ENCODE assay signal across 10 cellular contexts in the genomic region with DNA sequence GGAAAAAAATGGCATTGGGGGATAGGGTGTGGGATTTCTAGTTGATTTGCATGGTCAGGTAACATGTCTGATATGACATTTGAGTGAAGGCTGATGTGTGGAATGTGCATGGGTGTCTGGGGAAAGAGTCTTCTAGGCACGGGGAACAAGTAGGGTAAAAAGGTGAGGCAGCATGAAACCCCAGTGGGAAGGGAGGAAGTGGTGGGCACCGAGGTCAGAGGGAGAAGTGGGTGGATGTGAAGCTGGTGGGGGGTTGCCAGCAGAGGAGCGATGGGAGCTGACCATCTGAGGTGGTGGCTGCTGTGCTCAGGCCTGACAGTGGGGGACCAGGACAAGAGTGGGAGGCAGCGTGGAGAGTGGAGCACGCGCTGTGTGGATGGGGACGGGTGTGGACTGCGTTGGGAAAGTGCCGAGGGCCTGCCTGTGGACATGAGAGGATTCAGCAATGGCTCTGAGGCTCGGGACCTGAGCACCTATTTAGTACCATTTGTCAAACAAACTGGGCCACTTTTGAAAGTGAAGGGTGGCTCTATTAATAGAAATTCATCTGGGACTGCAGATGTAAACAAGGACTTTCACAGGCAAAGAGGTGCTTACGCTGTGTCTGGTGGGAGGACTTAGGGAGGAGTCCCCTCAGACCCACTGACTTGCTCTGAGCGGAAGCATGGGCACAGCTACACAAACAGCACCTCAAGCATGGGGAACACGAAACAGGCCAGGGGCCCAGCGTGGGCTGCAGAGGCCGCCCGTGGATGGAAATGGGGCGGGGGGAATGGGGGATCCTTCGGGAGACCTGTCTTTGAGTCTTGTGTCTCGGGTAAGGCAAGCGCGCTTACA. TPM values are rescaled to one million over a fixed set of nuclear protein-coding genes. Genes with fewer than 3 reads are reported as not detected.
A peak's percentile ranks its signal among the peaks of the same experiment; 100 is the strongest.
DNase-seq lines count a peak whose midpoint lies in the region; ATAC-seq, FAIRE-seq and TF ChIP-seq lines count a peak whose summit lies in the region.
"Had no signal": no experiment of that assay in that cellular context is flagged by ENCODE, and none has a peak within 500 bp of the region (broad histone marks: within the 10 kb centered on the region; RNA-seq: fewer than 3 reads in every experiment).

No MANE protein-coding gene starts in this region.

- peak in 1 of 5 donors; percentile 33 for DNase-seq in CD8-positive, alpha-beta memory T cell
- DNase-seq in adipocyte (ENCODE audit: low read depth), result no peak
- DNase-seq in GM12892 (ENCODE audit: insufficient read length), result no peak
- DNase-seq in H7, result no peak
- no peak for DNase-seq in NCI-H524 (lab: John Stamatoyannopoulos, UW)
- DNase-seq: NCI-H1105 treated with DMSO at 0.1 percent for 48 hours had no signal

- no peak for TF ChIP-seq POLR2A in GM12892 (IDR thresholded peaks at IDR 0.05; ENCODE audit: low read depth, low read length)

- POLR2A ChIA-PET in CD8-positive, alpha-beta memory T cell (lab: Charles Lee), result interaction anchor here (1.5 to 4.6 kb wide), 4 partner anchors 13 to 41 kb away, joined by 3 to 77 read pairs (median 54); partner anchors contain the start of genes BLOC1S4 and S100P

- no peak for ATAC-seq in HG03045 (IDR thresholded peaks at IDR 0.05; ENCODE audit: unreplicated experiment)

- peaks cover 59 to 74% (median 73%) of the 10 kb centered on the region in 3 donors for H3K4me1 Mint-ChIP-seq in CD8-positive, alpha-beta memory T cell
- H3K4me1 Mint-ChIP-seq in nephron, result peaks cover 40% of the 10 kb centered on the region

- peaks cover 0 to 3% (median 0%) of the 10 kb centered on the region in 5 donors for H3K9me3 Mint-ChIP-seq in CD8-positive, alpha-beta memory T cell
- no peaks in the 10 kb centered on the region for H3K9me3 Mint-ChIP-seq in nephron

- peak overlapping the region; percentile 84 for H3K27ac ChIP-seq in CD8-positive, alpha-beta memory T cell (ENCODE audit: low read depth, low read length)
- no peak overlapping the region for H3K27ac ChIP-seq in HUES48 (ENCODE audit: low read depth, low read length)
- H3K27ac ChIP-seq: epithelial cell of prostate had no signal

- peak overlapping the region; percentile 80 to 98 (median 94) for H3K27ac Mint-ChIP-seq in CD8-positive, alpha-beta memory T cell
- peak overlapping the region in 1 of 3 experiments; percentile 2 for H3K27ac Mint-ChIP-seq in nephron

- H3K36me3 Mint-ChIP-seq in CD8-positive, alpha-beta memory T cell, result peaks cover 14 to 66% (median 25%) of the 10 kb centered on the region in 3 donors
- peaks cover 50% of the 10 kb centered on the region for H3K36me3 Mint-ChIP-seq in nephron (ENCODE audit: low read depth)

- H3K4me3 Mint-ChIP-seq in CD8-positive, alpha-beta memory T cell, result peak overlapping the region; percentile 95 to 99 (median 97)
- peak overlapping the region; percentile 93 to 98 (median 97) for H3K4me3 Mint-ChIP-seq in nephron

- no peaks in the 10 kb centered on the region for H3K27me3 ChIP-seq in CD8-positive, alpha-beta memory T cell (ENCODE audit: insufficient read depth, low read length, poor library complexity, severe bottlenecking)
- no peaks in the 10 kb centered on the region for H3K27me3 ChIP-seq in HUES48 (ENCODE audit: control insufficient read depth, insufficient read depth, low read length)
- no peaks in the 10 kb centered on the region for H3K27me3 ChIP-seq in adipocyte (replicated peaks; ENCODE audit: control insufficient read depth, insufficient read depth, low read length)
- no peaks in the 10 kb centered on the region for H3K27me3 ChIP-seq in H7 (ENCODE audit: control insufficient read depth, insufficient read depth, low read length)

- peak overlapping the region; percentile 65 for H3K4me3 ChIP-seq in CD8-positive, alpha-beta memory T cell (ENCODE audit: low read length)
- H3K4me3 ChIP-seq in HUES48 (ENCODE audit: low read depth, low read length) (peak overlapping the region; percentile 20; the same call in 1 of the 2 replicates), adipocyte (ENCODE audit: low read length) (peak overlapping the region; percentile 37), H7 (ENCODE audit: insufficient read depth, low read depth, low read length) (no peak overlapping the region)

- H3K9me3 ChIP-seq in CD8-positive, alpha-beta memory T cell (ENCODE audit: low read length), result no peaks in the 10 kb centered on the region
- H3K9me3 ChIP-seq in HUES48 (ENCODE audit: control insufficient read depth, insufficient read depth, low read length) (no peaks in the 10 kb centered on the region), adipocyte (ENCODE audit: control insufficient read depth, low read length) (no peaks in the 10 kb centered on the region)

- H3K9ac ChIP-seq in HUES48 (ENCODE audit: low read depth, low read length) (no peak overlapping the region), adipocyte (ENCODE audit: low read length) (no peak overlapping the region)

- CTCF ChIA-PET in CD8-positive, alpha-beta memory T cell (lab: Charles Lee), result interaction anchor here (1.2 to 10.4 kb wide), 5 partner anchors 12 to 235 kb away, joined by 3 to 369 read pairs (median 34); partner anchors contain the start of genes BLOC1S4, MRFAP1, MRFAP1L1 and S100P

- no peak for TF ChIP-seq CTCF in nephron (IDR thresholded peaks at IDR 0.05; ENCODE audit: unreplicated experiment in 3 of 3)

- peaks cover 30% of the 10 kb centered on the region for H3K4me1 ChIP-seq in CD8-positive, alpha-beta memory T cell (ENCODE audit: insufficient read depth, low read length)
- H3K4me1 ChIP-seq in HUES48 (ENCODE audit: control insufficient read depth, insufficient read depth, low read length) (peaks cover 15% of the 10 kb centered on the region), adipocyte (ENCODE audit: control insufficient read depth, insufficient read depth, low read length) (peaks cover 18% of the 10 kb centered on the region)

- H3K27me3 Mint-ChIP-seq in CD8-positive, alpha-beta memory T cell, result peaks cover 0 to 3% of the 10 kb centered on the region in 2 donors
- H3K27me3 Mint-ChIP-seq in nephron (ENCODE audit: low read depth), result no peaks in the 10 kb centered on the region

- H3K36me3 ChIP-seq in CD8-positive, alpha-beta memory T cell (ENCODE audit: insufficient read depth, low read length), result peaks cover 14% of the 10 kb centered on the region
- H3K36me3 ChIP-seq in HUES48 (ENCODE audit: control insufficient read depth, insufficient read depth, low read length), result peaks cover 29% of the 10 kb centered on the region
- no peaks in the 10 kb centered on the region for H3K36me3 ChIP-seq in adipocyte (ENCODE audit: control insufficient read depth, insufficient read depth, low read length, severe bottlenecking)
- H3K36me3 ChIP-seq in H7 (replicated peaks; ENCODE audit: control insufficient read depth, insufficient read depth, low read length), result peaks cover 12% of the 10 kb centered on the region

- no peak for FAIRE-seq in GM12892 (lab: Jason Lieb, UNC)

RNA-seq across cellular contexts. Expression of gene S100P, which starts 16.7 kb away (rescaled TPM):
- 1 to 10 TPM; 1.0 to 1.2 TPM for total RNA-seq in CD8-positive, alpha-beta memory T cell
- polyA plus RNA-seq in CD8-positive, alpha-beta memory T cell, result 1.7 TPM
- polyA plus RNA-seq in GM12892 (2012; ENCODE audit: missing spikeins), result not detected
- not detected in 2 replicates for total RNA-seq in H7 (2014; rRNA removed; shearing (Covaris generic))

RNA-seq across cellular contexts. Expression of gene MRFAP1L1, which starts 32.7 kb away (rescaled TPM):
- 10 to 100 TPM; 54.9 to 55.9 TPM for total RNA-seq in CD8-positive, alpha-beta memory T cell
- 142 TPM for polyA plus RNA-seq in CD8-positive, alpha-beta memory T cell
- 46.8 TPM for polyA plus RNA-seq in GM12892 (2012; ENCODE audit: missing spikeins)
- 49.0 and 52.5 TPM in 2 replicates for total RNA-seq in H7 (2014; rRNA removed; shearing (Covaris generic))

RNA-seq across cellular contexts. Expression of gene MRFAP1, which starts 36.5 kb away (rescaled TPM):
- 100 to 1,000 TPM; 122 to 126 TPM for total RNA-seq in CD8-positive, alpha-beta memory T cell
- 175 TPM for polyA plus RNA-seq in CD8-positive, alpha-beta memory T cell
- 70.4 TPM for polyA plus RNA-seq in GM12892 (2012; ENCODE audit: missing spikeins)
- total RNA-seq in H7 (2014; rRNA removed; shearing (Covaris generic)), result 82.2 and 83.2 TPM in 2 replicates

RNA-seq across cellular contexts. Expression of gene BLOC1S4, which starts 39.0 kb away (rescaled TPM):
- 10 to 100 TPM; 21.5 to 22.9 TPM for total RNA-seq in CD8-positive, alpha-beta memory T cell
- 96.7 TPM for polyA plus RNA-seq in CD8-positive, alpha-beta memory T cell
- polyA plus RNA-seq in GM12892 (2012; ENCODE audit: missing spikeins), result 8.6 TPM
- total RNA-seq in H7 (2014; rRNA removed; shearing (Covaris generic)), result 35.5 and 39.7 TPM in 2 replicates
